Comparison of ENCODE assay signal across 14 cellular contexts in the genomic region with DNA sequence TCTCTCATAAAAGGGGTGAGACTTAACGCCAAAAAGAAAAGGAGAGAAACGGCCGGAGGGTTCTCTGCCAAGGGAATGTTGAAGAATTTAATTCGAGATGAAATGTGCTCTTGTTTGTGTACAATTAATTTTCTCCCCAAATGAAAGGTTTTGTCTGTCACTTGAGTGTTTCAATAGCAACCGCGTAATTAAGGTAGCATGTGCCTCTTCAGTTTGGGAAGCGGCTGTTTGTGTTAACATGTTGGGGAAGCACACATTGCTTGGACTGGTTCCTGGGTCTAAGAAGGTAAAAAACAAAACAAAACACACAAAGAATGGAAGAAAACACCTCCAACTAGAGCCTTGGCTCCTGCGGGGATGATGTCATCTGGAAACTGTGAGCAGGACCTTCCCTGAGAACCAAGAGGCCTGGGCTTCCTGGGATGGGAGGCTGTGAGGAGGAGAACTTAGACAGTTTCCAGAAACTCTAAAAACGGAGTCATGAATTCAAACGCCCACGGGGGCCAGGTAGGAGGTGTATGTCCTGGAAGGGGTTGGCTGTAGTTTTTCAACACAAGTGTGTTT.
A peak's percentile ranks its signal among the peaks of the same experiment; 100 is the strongest.
DNase-seq lines count a peak whose midpoint lies in the region; ATAC-seq and TF ChIP-seq lines count a peak whose summit lies in the region.
"Had no signal": no experiment of that assay in that cellular context is flagged by ENCODE, and none has a peak within 500 bp of the region (broad histone marks: within the 10 kb centered on the region; RNA-seq: fewer than 3 reads in every experiment).

No MANE protein-coding gene starts in this region.

- in situ Hi-C loops in transverse colon (cut with MboI; ENCODE audit: low pct_ligation_motif_present in 1 of 4, low pct_unique_long_range_greater_than_20kb in 1 of 4, low sequenced_read_pairs in 3 of 4) = no loop called here

- no peaks in the 10 kb centered on the region for H3K4me1 Mint-ChIP-seq in activated CD4-positive, alpha-beta T cell treated with anti-CD3 and anti-CD28 coated beads for 36 hours
- peaks cover 3% of the 10 kb centered on the region for H3K4me1 Mint-ChIP-seq in T-helper 17 cell
- H3K4me1 Mint-ChIP-seq: activated CD4-positive, alpha-beta T cell treated with anti-CD3 and anti-CD28 coated beads, Interleukin-2, amount 10 ng/mL, durations not matched to agents 24 days and 14 days had no signal

- H3K4me3 Mint-ChIP-seq in activated CD4-positive, alpha-beta T cell treated with anti-CD3 and anti-CD28 coated beads for 36 hours = no peak overlapping the region
- H3K4me3 Mint-ChIP-seq in T-helper 17 cell = no peak overlapping the region
- H3K4me3 Mint-ChIP-seq: activated CD4-positive, alpha-beta T cell treated with anti-CD3 and anti-CD28 coated beads, Interleukin-2, amount 10 ng/mL, durations not matched to agents 24 days and 14 days had no signal

- no peak for TF ChIP-seq EP300 in transverse colon (IDR thresholded peaks at IDR 0.05; ENCODE audit: low read depth)

- TF ChIP-seq CTCF in heart left ventricle (IDR thresholded peaks at IDR 0.05) = no peak
- no peak for TF ChIP-seq CTCF in transverse colon (IDR thresholded peaks at IDR 0.05)

- H3K4me1 ChIP-seq in heart left ventricle = peaks cover 0 to 19% (median 8%) of the 10 kb centered on the region in 12 donors
- H3K4me1 ChIP-seq in transverse colon = peaks cover 0 to 7% (median 0%) of the 10 kb centered on the region in 4 donors

- TF ChIP-seq POLR2A in heart left ventricle (IDR thresholded peaks at IDR 0.05) (no peak), transverse colon (IDR thresholded peaks at IDR 0.05) (no peak)

- H3K9me3 ChIP-seq in heart left ventricle = peaks cover 0 to 10% (median 6%) of the 10 kb centered on the region in 12 donors
- no peaks in the 10 kb centered on the region for H3K9me3 ChIP-seq in transverse colon
- no peaks in the 10 kb centered on the region for H3K9me3 ChIP-seq in T-helper 17 cell (ENCODE audit: control insufficient read depth, low read length, poor library complexity, severe bottlenecking)

- peak; percentile 35 for DNase-seq in HEK293T (ENCODE audit: extremely low spot score)
- DNase-seq in RPMI7951 (ENCODE audit: low read depth) = peak; percentile 40
- peak in 4 of 5 donors; percentile 42 to 47 (median 44) for DNase-seq in heart left ventricle
- DNase-seq in sciatic nerve (ENCODE audit: low spot score) = no peak
- no peak for DNase-seq in activated CD4-positive, alpha-beta T cell treated with anti-CD3 and anti-CD28 coated beads for 36 hours
- DNase-seq in activated CD4-positive, alpha-beta T cell treated with anti-CD3 and anti-CD28 coated beads, Interleukin-2, amount 50 U/mL, for 1 hour = no peak
- no peak for DNase-seq in transverse colon
- DNase-seq in T-helper 17 cell = no peak
- DNase-seq: activated CD4-positive, alpha-beta T cell treated with anti-CD3 and anti-CD28 coated beads, Interleukin-2, amount 10 ng/mL, durations not matched to agents 24 days and 14 days; activated naive CD4-positive, alpha-beta T cell; dorsolateral prefrontal cortex; IMR-90; NCI-H526 treated with DMSO at 0.1 percent for 48 hours had no signal

- WGBS in heart left ventricle, 4 donors = 42 to 46% (median 44%) methylated on average over 11 of the region's 11 CpGs
- WGBS in transverse colon (ENCODE audit: low coverage in 1 of 2), 2 donors = 48 to 56% methylated on average over 11 of the region's 11 CpGs

- H3K4me3 ChIP-seq in heart left ventricle (no peak overlapping the region), transverse colon (no peak overlapping the region)
- H3K4me3 ChIP-seq: dorsolateral prefrontal cortex had no signal

- H3K27me3 ChIP-seq in heart left ventricle (peaks cover 0 to 8% (median 0%) of the 10 kb centered on the region in 9 donors), transverse colon (no peaks in the 10 kb centered on the region)

- CTCF ChIA-PET in HEK293T (lab: Yijun Ruan, JAX) = no interaction called here
- CTCF ChIA-PET in activated CD4-positive, alpha-beta T cell treated with anti-CD3 and anti-CD28 coated beads for 36 hours (lab: Charles Lee) = no interaction called here

- intact Hi-C loops in heart left ventricle (cut with DNase I) (loop anchor here in 1 of 10 donors (5.0 kb wide), 1 partner anchor 764 kb away; no protein-coding TSS in a partner anchor), sciatic nerve (cut with DNase I) (no loop called here), transverse colon (cut with DNase I; ENCODE audit: low total_unique reads) (no loop called here)
- intact Hi-C loops in activated CD4-positive, alpha-beta T cell treated with anti-CD3 and anti-CD28 coated beads for 36 hours (cut with DNase I, micrococcal nuclease) = no loop called here

- H3K9me3 Mint-ChIP-seq in activated CD4-positive, alpha-beta T cell treated with anti-CD3 and anti-CD28 coated beads for 36 hours (ENCODE audit: low read depth) = no peaks in the 10 kb centered on the region
- H3K9me3 Mint-ChIP-seq: activated CD4-positive, alpha-beta T cell treated with anti-CD3 and anti-CD28 coated beads, Interleukin-2, amount 10 ng/mL, durations not matched to agents 24 days and 14 days had no signal

- POLR2A ChIA-PET in HEK293T (lab: Yijun Ruan, JAX) = no interaction called here
- POLR2A ChIA-PET in activated CD4-positive, alpha-beta T cell treated with anti-CD3 and anti-CD28 coated beads for 36 hours (lab: Charles Lee) = no interaction called here

- ATAC-seq in heart left ventricle (peak in 3 of 4 donors; percentile 60 to 86 (median 73)), sciatic nerve (peak; percentile 77), T-helper 17 cell (no peak)
- ATAC-seq in activated CD4-positive, alpha-beta T cell treated with anti-CD3 and anti-CD28 coated beads for 36 hours = no peak
- ATAC-seq: SK-N-SH treated with all-trans-retinoic acid at 6 μM for 48 hours had no signal

- H3K36me3 Mint-ChIP-seq in activated CD4-positive, alpha-beta T cell treated with anti-CD3 and anti-CD28 coated beads for 36 hours (ENCODE audit: low read depth) = no peaks in the 10 kb centered on the region
- no peaks in the 10 kb centered on the region for H3K36me3 Mint-ChIP-seq in T-helper 17 cell (ENCODE audit: low read depth)

- no peaks in the 10 kb centered on the region for H3K27me3 Mint-ChIP-seq in activated CD4-positive, alpha-beta T cell treated with anti-CD3 and anti-CD28 coated beads for 36 hours
- H3K27me3 Mint-ChIP-seq in T-helper 17 cell = peaks cover 29% of the 10 kb centered on the region

- H3K27ac ChIP-seq in heart left ventricle (peak overlapping the region in 9 of 12 donors; percentile 4 to 69 (median 62)), transverse colon (peak overlapping the region in 2 of 4 donors; percentile 48 to 62)
- H3K27ac ChIP-seq: dorsolateral prefrontal cortex had no signal

- H3K36me3 ChIP-seq in heart left ventricle (no peaks in the 10 kb centered on the region), transverse colon (no peaks in the 10 kb centered on the region)

- no peak overlapping the region for H3K27ac Mint-ChIP-seq in activated CD4-positive, alpha-beta T cell treated with anti-CD3 and anti-CD28 coated beads for 36 hours
- H3K27ac Mint-ChIP-seq in T-helper 17 cell = no peak overlapping the region
- H3K27ac Mint-ChIP-seq: activated CD4-positive, alpha-beta T cell treated with anti-CD3 and anti-CD28 coated beads, Interleukin-2, amount 10 ng/mL, durations not matched to agents 24 days and 14 days had no signal

TF ChIP-seq in HEK293T, 16 proteins besides CTCF, POLR2A, EP300 and RAD21:
- no peak for TF ChIP-seq ELF4 (IDR thresholded peaks at IDR 0.05)
- TF ChIP-seq TARDBP (IDR thresholded peaks at IDR 0.05) = no peak
- no peak for TF ChIP-seq PKNOX1 (IDR thresholded peaks at IDR 0.05)
- no peak for TF ChIP-seq ARNT (IDR thresholded peaks at IDR 0.05)
- no peak for TF ChIP-seq CTBP1 (IDR thresholded peaks at IDR 0.05; ENCODE audit: borderline replicate concordance)

Comparison
In these comparisons a context has a peak if more than half of its experiments do, and no peak if none do; other contexts are left out.
1. DNase-seq: peak in HEK293T (single experiment), RPMI7951 (single experiment) and heart left ventricle (4 of 5); none in sciatic nerve (single experiment), activated CD4-positive, alpha-beta T cell treated with anti-CD3 and anti-CD28 coated beads for 36 hours (single experiment), activated CD4-positive, alpha-beta T cell treated with anti-CD3 and anti-CD28 coated beads, Interleukin-2, amount 50 U/mL, for 1 hour (single experiment), transverse colon (single experiment) and T-helper 17 cell (0 of 3).
2. ATAC-seq: peak in heart left ventricle (3 of 4) and sciatic nerve (single experiment); none in activated CD4-positive, alpha-beta T cell treated with anti-CD3 and anti-CD28 coated beads for 36 hours (single experiment) and T-helper 17 cell (single experiment).